In the genomic region with DNA sequence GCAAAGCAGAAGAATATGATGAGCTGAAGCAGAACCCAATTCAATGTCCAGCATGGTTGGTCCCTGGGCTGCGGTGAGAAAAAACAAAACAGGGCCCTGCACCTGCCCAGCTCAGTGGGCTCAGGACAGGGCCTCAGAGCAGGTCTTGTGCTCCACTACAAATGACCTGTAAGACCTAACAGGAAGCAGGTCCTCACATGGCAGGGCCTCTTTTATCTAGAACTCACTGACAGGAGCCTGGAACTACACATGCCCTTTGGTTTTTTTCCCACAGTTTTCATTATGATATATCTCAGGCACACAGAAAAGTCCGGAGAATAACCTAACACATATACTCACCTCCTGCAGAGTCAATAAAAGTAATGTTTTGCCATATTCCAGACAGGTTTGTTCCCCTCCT, we compare ENCODE assay signal across 1 cellular context.
TF ChIP-seq lines count a peak whose summit lies in the region.

No MANE protein-coding gene starts in this region.

TF ChIP-seq in A549, 52 proteins besides CTCF, POLR2A, EP300 and RAD21 (continued from another document):
- TF ChIP-seq, protein P1, sequence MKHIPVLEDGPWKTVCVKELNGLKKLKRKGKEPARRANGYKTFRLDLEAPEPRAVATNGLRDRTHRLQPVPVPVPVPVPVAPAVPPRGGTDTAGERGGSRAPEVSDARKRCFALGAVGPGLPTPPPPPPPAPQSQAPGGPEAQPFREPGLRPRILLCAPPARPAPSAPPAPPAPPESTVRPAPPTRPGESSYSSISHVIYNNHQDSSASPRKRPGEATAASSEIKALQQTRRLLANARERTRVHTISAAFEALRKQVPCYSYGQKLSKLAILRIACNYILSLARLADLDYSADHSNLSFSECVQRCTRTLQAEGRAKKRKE (CRISPR knock-in tag; IDR thresholded peaks at IDR 0.05; ENCODE audit: low read depth), result no peak
- TF ChIP-seq FOSL2 (IDR thresholded peaks at IDR 0.05), result no peak
- no peak for TF ChIP-seq FOSL2 (CRISPR knock-in tag; IDR thresholded peaks at IDR 0.05)
- TF ChIP-seq JUNB (IDR thresholded peaks at IDR 0.05), result no peak
- TF ChIP-seq KDM1A (IDR thresholded peaks at IDR 0.05; ENCODE audit: low read depth), result no peak
- TF ChIP-seq, protein P2, sequence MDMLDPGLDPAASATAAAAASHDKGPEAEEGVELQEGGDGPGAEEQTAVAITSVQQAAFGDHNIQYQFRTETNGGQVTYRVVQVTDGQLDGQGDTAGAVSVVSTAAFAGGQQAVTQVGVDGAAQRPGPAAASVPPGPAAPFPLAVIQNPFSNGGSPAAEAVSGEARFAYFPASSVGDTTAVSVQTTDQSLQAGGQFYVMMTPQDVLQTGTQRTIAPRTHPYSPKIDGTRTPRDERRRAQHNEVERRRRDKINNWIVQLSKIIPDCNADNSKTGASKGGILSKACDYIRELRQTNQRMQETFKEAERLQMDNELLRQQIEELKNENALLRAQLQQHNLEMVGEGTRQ (IDR thresholded peaks at IDR 0.05), result no peak
